ENCODE assay signal across 8 cellular contexts in genomic region chr2:41782306-41783158, GRCh38.
A peak's percentile ranks its signal among the peaks of the same experiment; 100 is the strongest.
DNase-seq lines count a peak whose midpoint lies in the region; ATAC-seq and TF ChIP-seq lines count a peak whose summit lies in the region.

No MANE protein-coding gene starts in this region.

- intact Hi-C loops in mucosa of descending colon (cut with DNase I, micrococcal nuclease), result loop anchor here in 1 of 2 donors (10.0 kb wide), 1 partner anchor 1868 kb away; no protein-coding TSS in a partner anchor

- no peaks in the 10 kb centered on the region for H3K9me3 ChIP-seq in mucosa of descending colon

- H3K4me3 ChIP-seq in mucosa of descending colon, result no peak overlapping the region

- ATAC-seq in GM18858 (IDR thresholded peaks at IDR 0.05; ENCODE audit: unreplicated experiment) (peak; percentile 71), mucosa of descending colon (peak; percentile 44)

- no peaks in the 10 kb centered on the region for H3K4me1 ChIP-seq in mucosa of descending colon (ENCODE audit: low read depth)

- no peaks in the 10 kb centered on the region for H3K36me3 ChIP-seq in mucosa of descending colon (ENCODE audit: low read depth)

- TF ChIP-seq CTCF in mucosa of descending colon (IDR thresholded peaks at IDR 0.05), result peak; percentile 55

- DNase-seq in COR-L47 (lab: John Stamatoyannopoulos, UW) (peak; percentile 57), Kasumi-1 (lab: John Stamatoyannopoulos, UW) (peak; percentile 18 to 54), SK-N-DZ (ENCODE audit: low spot score) (peak; percentile 60), mucosa of descending colon (peak in 1 of 3 donors; percentile 28), GM19240 (ENCODE audit: insufficient read length, low spot score) (no peak), HuH-7.5 (ENCODE audit: low spot score) (no peak)
- DNase-seq in effector CD4-positive, alpha-beta T cell, result peak; percentile 17

Comparison
In these comparisons a context has a peak if more than half of its experiments do, and no peak if none do; other contexts are left out.
1. DNase-seq: peak in COR-L47 (single experiment), Kasumi-1 (2 of 2), SK-N-DZ (single experiment) and effector CD4-positive, alpha-beta T cell (single experiment); none in GM19240 (single experiment) and HuH-7.5 (single experiment).